In the genomic region with DNA sequence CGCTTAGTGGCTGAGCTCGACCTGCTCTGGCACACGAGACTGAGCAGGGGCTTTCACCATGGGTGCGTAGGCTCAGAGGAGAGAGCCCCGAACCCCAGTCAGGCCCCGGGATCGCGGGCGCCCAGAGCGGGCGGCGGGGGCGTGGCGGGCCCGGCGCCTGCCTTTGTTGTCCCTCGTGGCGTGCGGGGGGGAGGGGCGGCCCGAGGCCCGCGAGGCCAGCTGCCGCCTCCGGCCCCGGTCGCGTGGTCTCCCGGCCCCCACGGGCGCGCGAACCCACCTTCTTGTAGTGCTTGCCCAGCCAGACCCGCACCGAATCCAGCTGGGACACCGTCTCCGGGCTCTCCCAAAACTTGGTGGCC, we compare ENCODE assay signal across 7 cellular contexts. TPM values are rescaled to one million over a fixed set of nuclear protein-coding genes. Genes with fewer than 3 reads are reported as not detected.
DNase-seq lines count a peak whose midpoint lies in the region; ATAC-seq and TF ChIP-seq lines count a peak whose summit lies in the region.

No MANE protein-coding gene starts in this region.

- H3K27ac ChIP-seq in gastroesophageal sphincter, result peak overlapping the region; percentile 81 to 99 (median 96)
- peak overlapping the region; percentile 71 to 97 (median 88) for H3K27ac ChIP-seq in thyroid gland

- WGBS in gastroesophageal sphincter (ENCODE audit: low coverage in 1 of 2), 2 donors, result 0 to 17% methylated on average over 1 to 2 of the region's 37 CpGs
- WGBS in thyroid gland, 2 donors, result 0 to 6% methylated on average over 3 of the region's 37 CpGs

- TF ChIP-seq EP300 in gastroesophageal sphincter (IDR thresholded peaks at IDR 0.05), result no peak

- ATAC-seq in GM18502 (IDR thresholded peaks at IDR 0.05; ENCODE audit: poor library complexity, unreplicated experiment) (peak; percentile 24), HG02571 (IDR thresholded peaks at IDR 0.05; ENCODE audit: unreplicated experiment) (peak; percentile 40), gastroesophageal sphincter (peak; percentile 52), omental fat pad (ENCODE audit: low FRiP score) (no peak)

- no peak for TF ChIP-seq POLR2A in gastroesophageal sphincter (IDR thresholded peaks at IDR 0.05)
- no peak for TF ChIP-seq POLR2A in thyroid gland (IDR thresholded peaks at IDR 0.05)

- H3K36me3 ChIP-seq in gastroesophageal sphincter (no peaks in the 10 kb centered on the region), thyroid gland (no peaks in the 10 kb centered on the region)

- no peak for TF ChIP-seq CTCF in gastroesophageal sphincter (IDR thresholded peaks at IDR 0.05)
- no peak for TF ChIP-seq CTCF in omental fat pad (IDR thresholded peaks at IDR 0.05)
- no peak for TF ChIP-seq CTCF in thyroid gland (IDR thresholded peaks at IDR 0.05)

- DNase-seq in NOMO-1 treated with dmso at 0.1 percent for 144 hours (lab: John Stamatoyannopoulos, UW; ENCODE audit: unreplicated experiment) (peak; percentile 8), omental fat pad (ENCODE audit: low spot score) (peak; percentile 46), thyroid gland (peak; percentile 55 to 72)
- peak; percentile 54 for DNase-seq in activated effector memory CD4-positive, alpha-beta T cell treated with Interleukin-2 at 50 U/mL for 16 hours

- no peaks in the 10 kb centered on the region for H3K27me3 ChIP-seq in gastroesophageal sphincter
- H3K27me3 ChIP-seq in thyroid gland, result no peaks in the 10 kb centered on the region

- H3K9me3 ChIP-seq in gastroesophageal sphincter (no peaks in the 10 kb centered on the region), thyroid gland (no peaks in the 10 kb centered on the region)

- H3K4me1 ChIP-seq in gastroesophageal sphincter (peaks cover 0 to 37% (median 17%) of the 10 kb centered on the region in 3 donors), thyroid gland (peaks cover 13 to 34% of the 10 kb centered on the region in 2 donors)

- intact Hi-C loops in thyroid gland (cut with DNase I), result no loop called here

- H3K4me3 ChIP-seq in gastroesophageal sphincter, result peak overlapping the region; percentile 95 to 98
- H3K4me3 ChIP-seq in thyroid gland (replicated peaks in 1 of 3), result peak overlapping the region; percentile 8 to 91 (median 42)

RNA-seq across cellular contexts. Expression of a gene that starts 0.4 kb away (rescaled TPM):
- total RNA-seq in gastroesophageal sphincter, result 10 to 100 TPM; 38.5 to 68.2 (median 49.1) TPM
- total RNA-seq in omental fat pad, result 10 to 100 TPM; 21.3 to 43.4 (median 32.2) TPM
- total RNA-seq in thyroid gland, result 10 to 100 TPM; 38.0 to 49.2 (median 45.4) TPM

RNA-seq across cellular contexts. Expression of a gene that starts 21.6 kb away (rescaled TPM):
- total RNA-seq in gastroesophageal sphincter, result 10 to 100 TPM; 63.7 to 89.5 (median 65.4) TPM
- total RNA-seq in omental fat pad, result 10 to 100 TPM; 43.4 to 91.7 (median 51.5) TPM
- 10 to 100 TPM; 51.3 to 80.3 (median 72.8) TPM for total RNA-seq in thyroid gland

Comparison
In these comparisons a context has a peak if more than half of its experiments do, and no peak if none do; other contexts are left out.
1. DNase-seq: peak in every context shown above with its lines; median percentile 64 in thyroid gland; 54 in activated effector memory CD4-positive, alpha-beta T cell treated with Interleukin-2 at 50 U/mL for 16 hours; 46 in omental fat pad; 8 in NOMO-1 treated with dmso at 0.1 percent for 144 hours.